In genomic region chr9:78365979-78366697, GRCh38 we compare ENCODE assay signal across 8 cellular contexts.
DNase-seq lines count a peak whose midpoint lies in the region; ATAC-seq and TF ChIP-seq lines count a peak whose summit lies in the region.

No MANE protein-coding gene starts in this region.

- 41% methylated on average over 4 of the region's 4 CpGs for WGBS in right lobe of liver (ENCODE audit: insufficient coverage, low coverage, low lambda C conversion rate, missing lambda C conversion rate)

- H3K4me2 ChIP-seq in KMS-11 = peak overlapping the region; percentile 16; the same call in 1 of the 2 replicates

- H3K79me2 ChIP-seq in KMS-11 (ENCODE audit: insufficient read depth, low read depth) = no peaks in the 10 kb centered on the region

- TF ChIP-seq CTCF in C4-2B (conservative IDR thresholded peaks at IDR 0.05) (peak; percentile 87), KMS-11 (conservative IDR thresholded peaks at IDR 0.05; ENCODE audit: low read depth, low read length) (peak; percentile 73), right lobe of liver (IDR thresholded peaks at IDR 0.05) (peak; percentile 53 to 75 (median 70))

- H3K4me3 ChIP-seq in KMS-11 (IDR thresholded peaks at IDR 0.05; ENCODE audit: insufficient read depth, low read depth, low read length) (no peak overlapping the region), right lobe of liver (no peak overlapping the region)

- DNase-seq in amniotic epithelial cell (ENCODE audit: low read depth) (peak; percentile 8), right lobe of liver (no peak), posterior vena cava (ENCODE audit: low spot score) (no peak), NCI-H526 (lab: John Stamatoyannopoulos, UW) (no peak)
- DNase-seq in stimulated activated CD4-positive, alpha-beta T cell treated with anti-CD3 and anti-CD28 coated beads, Interleukin-2, amount 100 ng/mL, for 48 hours = no peak

- H2AFZ ChIP-seq in KMS-11 (ENCODE audit: low read depth) = peak overlapping the region; percentile 1; the same call in 1 of the 2 replicates

- no peak overlapping the region for H3K9ac ChIP-seq in KMS-11

- H3K4me1 ChIP-seq in KMS-11 (ENCODE audit: low read depth, poor library complexity, severe bottlenecking) = peaks cover 8% of the 10 kb centered on the region
- no peaks in the 10 kb centered on the region for H3K4me1 ChIP-seq in right lobe of liver

- no peaks in the 10 kb centered on the region for H4K20me1 ChIP-seq in KMS-11 (ENCODE audit: insufficient read depth)

- no peak overlapping the region for H3K27ac ChIP-seq in C4-2B
- no peak overlapping the region for H3K27ac ChIP-seq in KMS-11
- H3K27ac ChIP-seq in right lobe of liver = no peak overlapping the region

- intact Hi-C loops in right lobe of liver (cut with DNase I) = loop anchor here in 1 of 2 donors (10.0 kb wide), 1 partner anchor 111 kb away; no protein-coding TSS in a partner anchor
- intact Hi-C loops in posterior vena cava (cut with DNase I) = no loop called here

- TF ChIP-seq POLR2A in right lobe of liver (IDR thresholded peaks at IDR 0.05) = no peak

- H3K27me3 ChIP-seq in KMS-11 (ENCODE audit: insufficient read depth, low read depth) (no peaks in the 10 kb centered on the region), right lobe of liver (no peaks in the 10 kb centered on the region)

- H3K36me3 ChIP-seq in KMS-11 (ENCODE audit: insufficient read depth) (no peaks in the 10 kb centered on the region), right lobe of liver (no peaks in the 10 kb centered on the region)

- no peaks in the 10 kb centered on the region for H3K9me3 ChIP-seq in right lobe of liver

- ATAC-seq in right lobe of liver = peak; percentile 52 to 62 (median 58)
- ATAC-seq in HG03135 (IDR thresholded peaks at IDR 0.05; ENCODE audit: unreplicated experiment) = no peak
